In genomic region chr4:56907489-56908205, GRCh38 we compare ENCODE assay signal across 8 cellular contexts.
DNase-seq lines count a peak whose midpoint lies in the region; ATAC-seq lines count a peak whose summit lies in the region.

TSS of gene REST (plus strand) at chr4:56907900. CDS start at chr4:56910639, 2,739 bp downstream.

- DNase-seq in NCI-H1417 (lab: John Stamatoyannopoulos, UW) (peak; percentile 37 to 59 (median 40)), NCI-H1417 treated with DMSO at 0.1 percent for 48 hours (lab: John Stamatoyannopoulos, UW) (no peak), NCI-H1105 treated with DMSO at 0.1 percent for 48 hours (lab: John Stamatoyannopoulos, UW) (peak; percentile 17), islet precursor cell (peak; percentile 88)
- peak; percentile 84 for DNase-seq in central memory CD4-positive, alpha-beta T cell
- DNase-seq in stimulated activated CD4-positive, alpha-beta T cell treated with anti-CD3 and anti-CD28 coated beads, Interleukin-12 subunit alpha, Interleukin-12 subunit beta, amount 100 ng/mL, for 4 hours, result peak; percentile 80

- peak; percentile 57 for ATAC-seq in HG02610 (IDR thresholded peaks at IDR 0.05; ENCODE audit: unreplicated experiment)
- peak; percentile 66 to 67 for ATAC-seq in activated CD4-positive, CD25-positive, alpha-beta regulatory T cell treated with anti-CD3 and anti-CD28 coated beads, Interleukin-2, amount 50 U/mL, for 24 hours
